12 cellular contexts compared by ENCODE assay signal in the genomic region with DNA sequence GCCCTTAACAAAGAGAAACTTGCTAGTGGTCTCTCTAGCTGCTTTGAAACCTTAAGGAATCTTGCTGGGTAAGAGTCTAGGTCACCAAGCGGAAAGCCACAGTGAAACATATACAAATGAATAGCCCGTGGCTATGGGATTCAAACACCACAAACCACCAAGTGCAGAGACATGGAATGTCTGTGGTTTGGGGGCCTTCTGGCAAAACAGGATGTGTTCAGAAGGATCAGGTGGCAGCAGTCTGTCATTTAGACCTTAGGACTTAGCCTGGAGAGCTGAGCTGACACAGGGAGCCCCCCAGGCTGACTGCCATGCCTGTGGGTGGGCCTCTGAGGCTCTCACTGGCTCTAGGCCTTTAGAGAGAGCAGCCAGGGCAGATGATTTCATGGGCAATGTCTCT.
DNase-seq lines count a peak whose midpoint lies in the region; ATAC-seq, FAIRE-seq and TF ChIP-seq lines count a peak whose summit lies in the region.
"Had no signal": no experiment of that assay in that cellular context is flagged by ENCODE, and none has a peak within 500 bp of the region (broad histone marks: within the 10 kb centered on the region; RNA-seq: fewer than 3 reads in every experiment).

No MANE protein-coding gene starts in this region.

- no peaks in the 10 kb centered on the region for H3K9me3 ChIP-seq in T-helper 17 cell (ENCODE audit: control insufficient read depth, low read length, poor library complexity, severe bottlenecking)

- TF ChIP-seq CTCF in bronchial epithelial cell (IDR thresholded peaks at IDR 0.05; ENCODE audit: insufficient read depth, low read length, severe bottlenecking) (no peak), osteocyte (IDR thresholded peaks at IDR 0.05) (no peak)

- no peak overlapping the region for H3K4me3 Mint-ChIP-seq in osteocyte (ENCODE audit: unreplicated experiment)
- no peak overlapping the region for H3K4me3 Mint-ChIP-seq in T-helper 17 cell
- H3K4me3 Mint-ChIP-seq: immature natural killer cell had no signal

- H3K36me3 Mint-ChIP-seq in osteocyte (ENCODE audit: unreplicated experiment) (peaks cover 4% of the 10 kb centered on the region), T-helper 17 cell (ENCODE audit: low read depth) (peaks cover 2% of the 10 kb centered on the region)
- H3K36me3 Mint-ChIP-seq: immature natural killer cell had no signal

- peak; percentile 79 for DNase-seq in MV-4-11 (lab: John Stamatoyannopoulos, UW)
- DNase-seq in bronchial epithelial cell (ENCODE audit: low read depth): peak; percentile 35
- no peak for DNase-seq in osteocyte (ENCODE audit: extremely low spot score, unreplicated experiment)
- DNase-seq in NCI-H446 treated with DMSO at 0.1 percent for 48 hours (lab: John Stamatoyannopoulos, UW): no peak
- DNase-seq in T-helper 17 cell: no peak
- DNase-seq in NCI-H2196 treated with DMSO at 0.1 percent for 48 hours (lab: John Stamatoyannopoulos, UW; ENCODE audit: unreplicated experiment): no peak
- DNase-seq: activated T-cell treated with anti-CD3 and anti-CD28 coated beads, Interleukin-2, amount 50 U/mL, for 48 hours; immature natural killer cell; NCI-H187; T-helper 2 cell had no signal

- ATAC-seq in GM18870 (IDR thresholded peaks at IDR 0.05; ENCODE audit: unreplicated experiment): peak; percentile 34
- ATAC-seq in T-helper 17 cell: no peak
- ATAC-seq in GM21367 (IDR thresholded peaks at IDR 0.05; ENCODE audit: unreplicated experiment): no peak

- H3K9me3 Mint-ChIP-seq in osteocyte (ENCODE audit: unreplicated experiment): peaks cover 3% of the 10 kb centered on the region
- H3K9me3 Mint-ChIP-seq: immature natural killer cell had no signal

- H3K36me3 ChIP-seq in bronchial epithelial cell (ENCODE audit: control insufficient read depth, insufficient read depth, low read length): no peaks in the 10 kb centered on the region

- peaks cover 19% of the 10 kb centered on the region for H3K4me1 Mint-ChIP-seq in osteocyte (ENCODE audit: unreplicated experiment)
- H3K4me1 Mint-ChIP-seq in T-helper 17 cell: no peaks in the 10 kb centered on the region
- H3K4me1 Mint-ChIP-seq: immature natural killer cell had no signal

- H3K4me3 ChIP-seq in bronchial epithelial cell (ENCODE audit: low read depth, low read length): no peak overlapping the region

- H3K27me3 ChIP-seq in bronchial epithelial cell (ENCODE audit: control insufficient read depth, insufficient read depth, low read length): no peaks in the 10 kb centered on the region

- H3K27ac Mint-ChIP-seq in osteocyte (ENCODE audit: unreplicated experiment): peak overlapping the region; percentile 15
- no peak overlapping the region for H3K27ac Mint-ChIP-seq in T-helper 17 cell
- H3K27ac Mint-ChIP-seq: immature natural killer cell had no signal

- FAIRE-seq in bronchial epithelial cell (lab: Jason Lieb, UNC): no peak

- H3K27me3 Mint-ChIP-seq in osteocyte (ENCODE audit: unreplicated experiment) (peaks cover 55% of the 10 kb centered on the region), T-helper 17 cell (peaks cover 5% of the 10 kb centered on the region)

Comparison
In these comparisons a context has a peak if more than half of its experiments do, and no peak if none do; other contexts are left out.
1. DNase-seq: peak in MV-4-11 (single experiment) and bronchial epithelial cell (single experiment); none in osteocyte (single experiment), NCI-H446 treated with DMSO at 0.1 percent for 48 hours (single experiment), T-helper 17 cell (0 of 3) and NCI-H2196 treated with DMSO at 0.1 percent for 48 hours (single experiment).